7 cellular contexts compared by ENCODE assay signal in genomic region chr11:504994-505344, GRCh38. TPM values are rescaled to one million over a fixed set of nuclear protein-coding genes. Genes with fewer than 3 reads are reported as not detected.
DNase-seq lines count a peak whose midpoint lies in the region; ATAC-seq, FAIRE-seq and TF ChIP-seq lines count a peak whose summit lies in the region.
"Had no signal": no experiment of that assay in that cellular context is flagged by ENCODE, and none has a peak within 500 bp of the region (broad histone marks: within the 10 kb centered on the region; RNA-seq: fewer than 3 reads in every experiment).

No MANE protein-coding gene starts in this region.

- H3K4me3 ChIP-seq in HepG2 (replicated peaks in 1 of 3; ENCODE audit: insufficient read depth in 1 of 3, low read depth in 2 of 3, low read length in 3 of 3): peak overlapping the region; percentile 54 to 96 (median 70); a peak in 4 of 6 replicates
- H3K4me3 ChIP-seq in right lobe of liver: peak overlapping the region in 1 of 3 donors; percentile 35
- peak overlapping the region; percentile 83 for H3K4me3 ChIP-seq in fibroblast of villous mesenchyme (ENCODE audit: low read depth, low read length)
- peak overlapping the region; percentile 50 to 54 for H3K4me3 ChIP-seq in vagina
- H3K4me3 ChIP-seq in small intestine (ENCODE audit: low read depth in 1 of 2, low read length in 2 of 2): peak overlapping the region in 1 of 2 donors; percentile 39

- H3K36me3 ChIP-seq in HepG2 (replicated peaks in 1 of 2; ENCODE audit: control insufficient read depth in 1 of 2, insufficient read depth in 2 of 2, low read length in 2 of 2): peaks cover 15 to 33% of the 10 kb centered on the region in 2 experiments; a peak in 4 of 5 replicates
- H3K36me3 ChIP-seq in right lobe of liver: peaks cover 6 to 16% (median 12%) of the 10 kb centered on the region in 4 donors
- peaks cover 0 to 28% of the 10 kb centered on the region in 2 donors for H3K36me3 ChIP-seq in vagina
- peaks cover 0 to 2% of the 10 kb centered on the region in 2 donors for H3K36me3 ChIP-seq in small intestine (ENCODE audit: control insufficient read depth in 2 of 2, insufficient read depth in 2 of 2, low read length in 2 of 2)

- peak overlapping the region; percentile 96 for H3K4me2 ChIP-seq in HepG2 (ENCODE audit: low read depth, low read length)

- TF ChIP-seq EP300 in HepG2 (IDR thresholded peaks at IDR 0.05; ENCODE audit: low read depth in 2 of 2, low read length in 2 of 2) (no peak), HepG2 (CRISPR knock-in tag; IDR thresholded peaks at IDR 0.05; ENCODE audit: borderline replicate concordance) (no peak)

- peak overlapping the region; percentile 97; the same call in 1 of the 2 replicates for H3K9ac ChIP-seq in HepG2 (ENCODE audit: insufficient read depth, low read depth, low read length)

- TF ChIP-seq POLR2A in HepG2 (IDR thresholded peaks at IDR 0.05; ENCODE audit: insufficient read depth in 1 of 2, low read depth in 2 of 2, low read length in 2 of 2) (no peak), right lobe of liver (IDR thresholded peaks at IDR 0.05) (no peak), vagina (IDR thresholded peaks at IDR 0.05) (no peak)

- TF ChIP-seq RAD21 in HepG2 (CRISPR knock-in tag; IDR thresholded peaks at IDR 0.05): no peak

- WGBS in HepG2 (ENCODE audit: low lambda C conversion rate): 94% methylated on average over 7 of the region's 7 CpGs
- WGBS in right lobe of liver (ENCODE audit: insufficient coverage, low coverage, low lambda C conversion rate, missing lambda C conversion rate): 65% methylated on average over 7 of the region's 7 CpGs
- whole genome bisulfite sequencing in small intestine, 3 donors: 71 to 79% (median 75%) methylated on average over 7 of the region's 7 CpGs

- H3K27ac ChIP-seq in HepG2 (ENCODE audit: extremely low read length, insufficient read depth, low read length) (no peak overlapping the region), right lobe of liver (no peak overlapping the region), vagina (peak overlapping the region; percentile 99), small intestine (ENCODE audit: low read depth in 1 of 2, low read length in 1 of 2) (peak overlapping the region in 1 of 2 donors; percentile 68)

- H3K4me1 ChIP-seq in HepG2 (ENCODE audit: insufficient read depth, low read length): peaks cover 21% of the 10 kb centered on the region
- H3K4me1 ChIP-seq in right lobe of liver: peaks cover 0 to 21% (median 8%) of the 10 kb centered on the region in 4 donors
- H3K4me1 ChIP-seq in vagina: peaks cover 53% of the 10 kb centered on the region
- peaks cover 3 to 7% of the 10 kb centered on the region in 2 donors for H3K4me1 ChIP-seq in small intestine (ENCODE audit: control insufficient read depth in 2 of 2, insufficient read depth in 1 of 2, low read depth in 1 of 2, low read length in 1 of 2)

- no peaks in the 10 kb centered on the region for H4K20me1 ChIP-seq in HepG2 (ENCODE audit: insufficient read depth, low read length)

- intact Hi-C loops in HepG2 (cut with micrococcal nuclease; ENCODE audit: unreplicated experiment): no loop called here
- intact Hi-C loops in right lobe of liver (cut with DNase I): no loop called here
- intact Hi-C loops in vagina (cut with DNase I): loop anchor here (5.0 kb wide), 1 partner anchor 53 kb away; the partner anchor contains the start of gene PTDSS2

- POLR2A ChIA-PET in HepG2 (lab: Yijun Ruan, JAX): interaction anchor here (2.1 kb wide), 1 partner anchor 89 kb away, joined by 7 read pairs; the partner anchor contains the start of gene SIGIRR

- H3K9me3 ChIP-seq in HepG2 (ENCODE audit: low read length): no peaks in the 10 kb centered on the region
- no peaks in the 10 kb centered on the region for H3K9me3 ChIP-seq in right lobe of liver
- no peaks in the 10 kb centered on the region for H3K9me3 ChIP-seq in vagina
- no peaks in the 10 kb centered on the region for H3K9me3 ChIP-seq in small intestine (ENCODE audit: control insufficient read depth, low read depth)

- H3K27me3 ChIP-seq in HepG2 (ENCODE audit: control insufficient read depth in 1 of 2, insufficient read depth in 2 of 2, low read length in 2 of 2): no peaks in the 10 kb centered on the region
- H3K27me3 ChIP-seq in right lobe of liver: no peaks in the 10 kb centered on the region
- no peaks in the 10 kb centered on the region for H3K27me3 ChIP-seq in vagina
- no peaks in the 10 kb centered on the region for H3K27me3 ChIP-seq in small intestine (ENCODE audit: control insufficient read depth in 2 of 2, insufficient read depth in 2 of 2, low read length in 2 of 2)

- BruUV-seq in HepG2 (replicated peaks; lab: Mats Ljungman, UMichigan): no TSS peak

- no peak overlapping the region for H2AFZ ChIP-seq in HepG2 (ENCODE audit: low read length)

- no peak for FAIRE-seq in HepG2 (lab: Jason Lieb, UNC)
- FAIRE-seq in small intestine (lab: Jason Lieb, UNC): no peak
- FAIRE-seq: G401.6 had no signal

- no peak for ATAC-seq in HepG2
- ATAC-seq in right lobe of liver: no peak

- in situ Hi-C loops in HepG2 (cut with HindIII; ENCODE audit: extremely low pct_ligation_motif_present, low pct_unique_long_range_greater_than_20kb): no loop called here

- CTCF ChIA-PET in HepG2 (lab: Yijun Ruan, JAX; ENCODE audit: low intra/inter-chr PET ratio, low total read pairs): interaction anchor here (2.9 kb wide), 1 partner anchor 14 kb away, joined by 11 read pairs; no protein-coding TSS in a partner anchor

- TF ChIP-seq CTCF in HepG2 (CRISPR knock-in tag; IDR thresholded peaks at IDR 0.05): no peak
- TF ChIP-seq CTCF in right lobe of liver (IDR thresholded peaks at IDR 0.05): no peak
- TF ChIP-seq CTCF in fibroblast of villous mesenchyme (IDR thresholded peaks at IDR 0.05; ENCODE audit: insufficient read depth, low read depth, low read length): no peak
- TF ChIP-seq CTCF in vagina (IDR thresholded peaks at IDR 0.05): no peak

- H3K79me2 ChIP-seq in HepG2 (ENCODE audit: insufficient read depth, low read length): peaks cover 28% of the 10 kb centered on the region

- DNase-seq in HepG2 (ENCODE audit: low spot score) (no peak), right lobe of liver (no peak), fibroblast of villous mesenchyme (ENCODE audit: low read depth) (no peak), vagina (ENCODE audit: extremely low spot score in 2 of 2) (no peak), small intestine (no peak), foreskin melanocyte (no peak)

RNA-seq across cellular contexts. Expression of gene RNH1, which starts 2.1 kb away (rescaled TPM):
- 74.1 and 81.3 TPM in 2 replicates for total RNA-seq in HepG2 (2016; rRNA removed; fragmentation: Illumina TruSeq; extraction: Trizol)
- total RNA-seq in HepG2 (2016; cell fraction: cytosol; rRNA removed; fragmentation: Illumina TruSeq; extraction: Trizol; ENCODE audit: low read depth): 28.3 and 31.4 TPM in 2 replicates
- total RNA-seq in HepG2 (2016; cell fraction: insoluble cytoplasmic fraction; rRNA removed; fragmentation: Illumina TruSeq; extraction: Trizol): 73.0 and 77.2 TPM in 2 replicates
- total RNA-seq in HepG2 (2016; cell fraction: membrane; rRNA removed; fragmentation: Illumina TruSeq; extraction: Trizol): 30.6 and 37.6 TPM in 2 replicates
- 39.1 and 43.2 TPM in 2 replicates for total RNA-seq in HepG2 (2016; cell fraction: nucleus; rRNA removed; fragmentation: Illumina TruSeq; extraction: Trizol)
- polyA plus RNA-seq in HepG2 (2011; rRNA removed): 36.0 and 51.4 TPM in 2 replicates
- polyA plus RNA-seq in HepG2 (2011; cell fraction: cytosol; rRNA removed): 30.1 and 56.0 TPM in 2 replicates
- 135 and 166 TPM in 2 replicates for polyA plus RNA-seq in HepG2 (2011; cell fraction: nucleus; rRNA removed)
- 42.4 and 61.5 TPM in 2 replicates for polyA plus RNA-seq in HepG2 (2012)
- 14.2 and 15.8 TPM in 2 replicates for polyA plus RNA-seq in HepG2 (2016; cell fraction: cytosol; fragmentation: Illumina TruSeq; extraction: Trizol; ENCODE audit: low read depth)
- 62.8 and 84.3 TPM in 2 replicates for polyA plus RNA-seq in HepG2 (2016; cell fraction: insoluble cytoplasmic fraction; fragmentation: Illumina TruSeq; extraction: Trizol; ENCODE audit: low read depth)
- 21.1 and 22.9 TPM in 2 replicates for polyA plus RNA-seq in HepG2 (2016; cell fraction: membrane; fragmentation: Illumina TruSeq; extraction: Trizol; ENCODE audit: low read depth)
- 61.8 and 67.0 TPM in 2 replicates for polyA plus RNA-seq in HepG2 (2016; cell fraction: nucleus; fragmentation: Illumina TruSeq; extraction: Trizol; ENCODE audit: insufficient read depth, low read depth)
- polyA minus RNA-seq in HepG2 (2011; rRNA and poly(A)+ RNA removed; ENCODE audit: low replicate concordance): 72.2 and 124 TPM in 2 replicates
- polyA minus RNA-seq in HepG2 (2011; cell fraction: cytosol; rRNA and poly(A)+ RNA removed): 42.7 and 46.3 TPM in 2 replicates
- polyA minus RNA-seq in HepG2 (2011; cell fraction: nucleus; rRNA and poly(A)+ RNA removed): 49.1 and 49.3 TPM in 2 replicates
- total RNA-seq in right lobe of liver: 100 to 1,000 TPM in 2 of 6 experiments, 10 to 100 TPM in 4; 66.4 to 135 (median 76.2) TPM
- 259 and 276 TPM in 2 replicates for total RNA-seq in fibroblast of villous mesenchyme
- total RNA-seq in vagina: 252 TPM
- 100 to 1,000 TPM in 2 of 3 donors, 10 to 100 TPM in 1; 81.9 to 120 (median 119) TPM for polyA plus RNA-seq in small intestine

RNA-seq across cellular contexts. Expression of gene HRAS, which starts 30.4 kb away (rescaled TPM):
- total RNA-seq in HepG2 (2016; rRNA removed; fragmentation: Illumina TruSeq; extraction: Trizol): 47.5 and 50.0 TPM in 2 replicates
- total RNA-seq in HepG2 (2016; cell fraction: cytosol; rRNA removed; fragmentation: Illumina TruSeq; extraction: Trizol; ENCODE audit: low read depth): 97.1 and 126 TPM in 2 replicates
- total RNA-seq in HepG2 (2016; cell fraction: insoluble cytoplasmic fraction; rRNA removed; fragmentation: Illumina TruSeq; extraction: Trizol): 35.7 and 53.4 TPM in 2 replicates
- total RNA-seq in HepG2 (2016; cell fraction: membrane; rRNA removed; fragmentation: Illumina TruSeq; extraction: Trizol): 106 and 128 TPM in 2 replicates
- 23.1 and 23.7 TPM in 2 replicates for total RNA-seq in HepG2 (2016; cell fraction: nucleus; rRNA removed; fragmentation: Illumina TruSeq; extraction: Trizol)
- 32.9 TPM in 2 replicates for polyA plus RNA-seq in HepG2 (2011; rRNA removed)
- 29.5 and 42.1 TPM in 2 replicates for polyA plus RNA-seq in HepG2 (2011; cell fraction: cytosol; rRNA removed)
- polyA plus RNA-seq in HepG2 (2011; cell fraction: nucleus; rRNA removed): 62.4 and 65.1 TPM in 2 replicates
- 15.4 and 32.7 TPM in 2 replicates for polyA plus RNA-seq in HepG2 (2012)
- 120 and 151 TPM in 2 replicates for polyA plus RNA-seq in HepG2 (2016; cell fraction: cytosol; fragmentation: Illumina TruSeq; extraction: Trizol; ENCODE audit: low read depth)
- 33.8 and 38.7 TPM in 2 replicates for polyA plus RNA-seq in HepG2 (2016; cell fraction: insoluble cytoplasmic fraction; fragmentation: Illumina TruSeq; extraction: Trizol; ENCODE audit: low read depth)
- 96.2 and 121 TPM in 2 replicates for polyA plus RNA-seq in HepG2 (2016; cell fraction: membrane; fragmentation: Illumina TruSeq; extraction: Trizol; ENCODE audit: low read depth)
- polyA plus RNA-seq in HepG2 (2016; cell fraction: nucleus; fragmentation: Illumina TruSeq; extraction: Trizol; ENCODE audit: insufficient read depth, low read depth): 47.3 and 47.4 TPM in 2 replicates
- polyA minus RNA-seq in HepG2 (2011; rRNA and poly(A)+ RNA removed; ENCODE audit: low replicate concordance): 29.8 and 71.6 TPM in 2 replicates
- polyA minus RNA-seq in HepG2 (2011; cell fraction: cytosol; rRNA and poly(A)+ RNA removed): 8.5 and 9.0 TPM in 2 replicates
- polyA minus RNA-seq in HepG2 (2011; cell fraction: nucleus; rRNA and poly(A)+ RNA removed): 5.8 and 11.4 TPM in 2 replicates
- total RNA-seq in right lobe of liver: 10 to 100 TPM in 5 of 6 experiments, 1 to 10 TPM in 1; 7.6 to 20.9 (median 14.8) TPM
- total RNA-seq in fibroblast of villous mesenchyme: 36.7 and 47.0 TPM in 2 replicates
- total RNA-seq in vagina: 53.5 TPM
- polyA plus RNA-seq in small intestine: 100 to 1,000 TPM in 2 of 3 donors, 10 to 100 TPM in 1; 57.0 to 142 (median 128) TPM

RNA-seq across cellular contexts. Expression of gene LRRC56, which starts 32.4 kb away (rescaled TPM):
- total RNA-seq in HepG2 (2016; rRNA removed; fragmentation: Illumina TruSeq; extraction: Trizol) (0.08 and 0.11 TPM in 2 replicates), right lobe of liver (1 to 10 TPM in 1 of 6 experiments, under 1 TPM in 4, not detected in 1; 0.12 to 1.1 (median 0.71) TPM), fibroblast of villous mesenchyme (0.43 and 0.64 TPM in 2 replicates), vagina (0.49 TPM)
- 0.10 TPM in 1 of 2 replicates, not detected in the other for total RNA-seq in HepG2 (2016; cell fraction: cytosol; rRNA removed; fragmentation: Illumina TruSeq; extraction: Trizol; ENCODE audit: low read depth)
- total RNA-seq in HepG2 (2016; cell fraction: insoluble cytoplasmic fraction; rRNA removed; fragmentation: Illumina TruSeq; extraction: Trizol): 0.09 TPM in 2 replicates
- 0.06 and 0.07 TPM in 2 replicates for total RNA-seq in HepG2 (2016; cell fraction: membrane; rRNA removed; fragmentation: Illumina TruSeq; extraction: Trizol)
- not detected in 2 replicates for total RNA-seq in HepG2 (2016; cell fraction: nucleus; rRNA removed; fragmentation: Illumina TruSeq; extraction: Trizol)
- polyA plus RNA-seq in HepG2 (2011; rRNA removed) (0.29 and 0.46 TPM in 2 replicates), small intestine (1 to 10 TPM in 1 of 3 donors, under 1 TPM in 2; 0.54 to 1.2 (median 0.89) TPM)
- polyA plus RNA-seq in HepG2 (2011; cell fraction: cytosol; rRNA removed): 0.21 and 0.22 TPM in 2 replicates
- 3.4 and 3.8 TPM in 2 replicates for polyA plus RNA-seq in HepG2 (2011; cell fraction: nucleus; rRNA removed)
- 0.34 and 0.59 TPM in 2 replicates for polyA plus RNA-seq in HepG2 (2012)
- polyA plus RNA-seq in HepG2 (2016; cell fraction: cytosol; fragmentation: Illumina TruSeq; extraction: Trizol; ENCODE audit: low read depth): 0.05 TPM in 1 of 2 replicates, not detected in the other
- 0.19 TPM in 1 of 2 replicates, not detected in the other for polyA plus RNA-seq in HepG2 (2016; cell fraction: insoluble cytoplasmic fraction; fragmentation: Illumina TruSeq; extraction: Trizol; ENCODE audit: low read depth)
- polyA plus RNA-seq in HepG2 (2016; cell fraction: membrane; fragmentation: Illumina TruSeq; extraction: Trizol; ENCODE audit: low read depth): 0.10 TPM in 1 of 2 replicates, not detected in the other
- 0.37 and 0.44 TPM in 2 replicates for polyA plus RNA-seq in HepG2 (2016; cell fraction: nucleus; fragmentation: Illumina TruSeq; extraction: Trizol; ENCODE audit: insufficient read depth, low read depth)
- 0.20 and 0.56 TPM in 2 replicates for polyA minus RNA-seq in HepG2 (2011; rRNA and poly(A)+ RNA removed; ENCODE audit: low replicate concordance)
- polyA minus RNA-seq in HepG2 (2011; cell fraction: cytosol; rRNA and poly(A)+ RNA removed): 0.30 TPM in 1 of 2 replicates, not detected in the other
- polyA minus RNA-seq in HepG2 (2011; cell fraction: nucleus; rRNA and poly(A)+ RNA removed): 0.37 and 0.64 TPM in 2 replicates

RNA-seq across cellular contexts. Expression of gene PTDSS2, which starts 54.9 kb away (rescaled TPM):
- total RNA-seq in HepG2 (2016; rRNA removed; fragmentation: Illumina TruSeq; extraction: Trizol) (11.3 and 21.7 TPM in 2 replicates), right lobe of liver (10 to 100 TPM in 4 of 6 experiments, 1 to 10 TPM in 2; 8.4 to 21.9 (median 11.4) TPM), fibroblast of villous mesenchyme (31.5 and 34.8 TPM in 2 replicates), vagina (36.1 TPM)
- 5.6 and 7.0 TPM in 2 replicates for total RNA-seq in HepG2 (2016; cell fraction: cytosol; rRNA removed; fragmentation: Illumina TruSeq; extraction: Trizol; ENCODE audit: low read depth)
- 8.4 and 25.4 TPM in 2 replicates for total RNA-seq in HepG2 (2016; cell fraction: insoluble cytoplasmic fraction; rRNA removed; fragmentation: Illumina TruSeq; extraction: Trizol)
- 10.9 and 11.3 TPM in 2 replicates for total RNA-seq in HepG2 (2016; cell fraction: membrane; rRNA removed; fragmentation: Illumina TruSeq; extraction: Trizol)
- 23.2 and 23.3 TPM in 2 replicates for total RNA-seq in HepG2 (2016; cell fraction: nucleus; rRNA removed; fragmentation: Illumina TruSeq; extraction: Trizol)
- polyA plus RNA-seq in HepG2 (2011; rRNA removed) (26.4 and 37.6 TPM in 2 replicates), small intestine (10 to 100 TPM in 2 of 3 donors, 1 to 10 TPM in 1; 9.5 to 20.3 (median 10.5) TPM)
- polyA plus RNA-seq in HepG2 (2011; cell fraction: cytosol; rRNA removed): 28.3 and 34.4 TPM in 2 replicates
- 151 and 168 TPM in 2 replicates for polyA plus RNA-seq in HepG2 (2011; cell fraction: nucleus; rRNA removed)
- 19.9 and 35.5 TPM in 2 replicates for polyA plus RNA-seq in HepG2 (2012)
- 5.4 and 6.0 TPM in 2 replicates for polyA plus RNA-seq in HepG2 (2016; cell fraction: cytosol; fragmentation: Illumina TruSeq; extraction: Trizol; ENCODE audit: low read depth)
- polyA plus RNA-seq in HepG2 (2016; cell fraction: insoluble cytoplasmic fraction; fragmentation: Illumina TruSeq; extraction: Trizol; ENCODE audit: low read depth): 11.4 and 12.9 TPM in 2 replicates
- 9.5 and 10.3 TPM in 2 replicates for polyA plus RNA-seq in HepG2 (2016; cell fraction: membrane; fragmentation: Illumina TruSeq; extraction: Trizol; ENCODE audit: low read depth)
- 59.3 and 60.5 TPM in 2 replicates for polyA plus RNA-seq in HepG2 (2016; cell fraction: nucleus; fragmentation: Illumina TruSeq; extraction: Trizol; ENCODE audit: insufficient read depth, low read depth)
- polyA minus RNA-seq in HepG2 (2011; rRNA and poly(A)+ RNA removed; ENCODE audit: low replicate concordance): 43.0 and 66.5 TPM in 2 replicates
- 20.3 and 23.7 TPM in 2 replicates for polyA minus RNA-seq in HepG2 (2011; cell fraction: cytosol; rRNA and poly(A)+ RNA removed)
- 28.6 and 30.4 TPM in 2 replicates for polyA minus RNA-seq in HepG2 (2011; cell fraction: nucleus; rRNA and poly(A)+ RNA removed)

RNA-seq across cellular contexts. Expression of gene LMNTD2, which starts 55.6 kb away (rescaled TPM):
- total RNA-seq in HepG2 (2016; rRNA removed; fragmentation: Illumina TruSeq; extraction: Trizol) (0.25 and 1.1 TPM in 2 replicates), right lobe of liver (10 to 100 TPM in 1 of 6 experiments, 1 to 10 TPM in 5; 4.7 to 14.7 (median 7.9) TPM), fibroblast of villous mesenchyme (1.6 and 2.2 TPM in 2 replicates), vagina (1.7 TPM)
- total RNA-seq in HepG2 (2016; cell fraction: cytosol; rRNA removed; fragmentation: Illumina TruSeq; extraction: Trizol; ENCODE audit: low read depth): 0.40 and 0.44 TPM in 2 replicates
- 0.45 and 1.1 TPM in 2 replicates for total RNA-seq in HepG2 (2016; cell fraction: insoluble cytoplasmic fraction; rRNA removed; fragmentation: Illumina TruSeq; extraction: Trizol)
- total RNA-seq in HepG2 (2016; cell fraction: membrane; rRNA removed; fragmentation: Illumina TruSeq; extraction: Trizol): 0.79 and 1.3 TPM in 2 replicates
- total RNA-seq in HepG2 (2016; cell fraction: nucleus; rRNA removed; fragmentation: Illumina TruSeq; extraction: Trizol): 1.3 and 1.7 TPM in 2 replicates
- polyA plus RNA-seq in HepG2 (2011; rRNA removed) (3.1 and 3.6 TPM in 2 replicates), small intestine (10 to 100 TPM in 2 of 3 donors, 1 to 10 TPM in 1; 4.7 to 26.4 (median 18.6) TPM)
- 1.1 and 2.2 TPM in 2 replicates for polyA plus RNA-seq in HepG2 (2011; cell fraction: cytosol; rRNA removed)
- polyA plus RNA-seq in HepG2 (2011; cell fraction: nucleus; rRNA removed): 50.0 and 60.4 TPM in 2 replicates
- polyA plus RNA-seq in HepG2 (2012): 1.3 and 1.4 TPM in 2 replicates
- 0.53 and 0.78 TPM in 2 replicates for polyA plus RNA-seq in HepG2 (2016; cell fraction: cytosol; fragmentation: Illumina TruSeq; extraction: Trizol; ENCODE audit: low read depth)
- polyA plus RNA-seq in HepG2 (2016; cell fraction: insoluble cytoplasmic fraction; fragmentation: Illumina TruSeq; extraction: Trizol; ENCODE audit: low read depth): 0.42 and 0.68 TPM in 2 replicates
- polyA plus RNA-seq in HepG2 (2016; cell fraction: membrane; fragmentation: Illumina TruSeq; extraction: Trizol; ENCODE audit: low read depth): 0.96 and 1.2 TPM in 2 replicates
- 3.7 and 5.0 TPM in 2 replicates for polyA plus RNA-seq in HepG2 (2016; cell fraction: nucleus; fragmentation: Illumina TruSeq; extraction: Trizol; ENCODE audit: insufficient read depth, low read depth)
- 0.51 and 0.96 TPM in 2 replicates for polyA minus RNA-seq in HepG2 (2011; rRNA and poly(A)+ RNA removed; ENCODE audit: low replicate concordance)
- 0.88 and 1.4 TPM in 2 replicates for polyA minus RNA-seq in HepG2 (2011; cell fraction: cytosol; rRNA and poly(A)+ RNA removed)
- polyA minus RNA-seq in HepG2 (2011; cell fraction: nucleus; rRNA and poly(A)+ RNA removed): 2.6 and 3.1 TPM in 2 replicates
